Comparison of ENCODE assay signal across 15 cellular contexts in the genomic region with DNA sequence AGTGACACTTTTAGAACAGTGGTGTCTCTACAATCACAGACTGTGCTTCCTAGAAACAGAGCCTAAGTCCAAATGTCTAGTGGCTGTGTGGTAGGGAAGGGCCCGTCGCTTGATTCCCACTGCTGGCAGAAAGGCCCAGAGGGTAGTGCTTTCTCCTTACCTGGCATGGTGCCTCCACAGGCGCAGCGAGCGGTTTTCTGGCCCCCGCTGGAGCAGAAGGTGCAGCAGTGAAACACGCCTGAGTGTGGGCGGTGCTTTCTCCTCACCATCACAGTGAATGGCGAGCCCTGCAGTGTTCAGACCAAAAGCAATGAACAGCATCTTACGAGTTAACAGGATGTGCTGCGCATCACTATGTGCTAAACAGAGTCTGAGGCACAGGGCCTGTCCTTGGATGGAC. TPM values are rescaled to one million over a fixed set of nuclear protein-coding genes. Genes with fewer than 3 reads are reported as not detected.
DNase-seq lines count a peak whose midpoint lies in the region; ATAC-seq and TF ChIP-seq lines count a peak whose summit lies in the region.
"Had no signal": no experiment of that assay in that cellular context is flagged by ENCODE, and none has a peak within 500 bp of the region (broad histone marks: within the 10 kb centered on the region; RNA-seq: fewer than 3 reads in every experiment).

No MANE protein-coding gene starts in this region.

- H3K4me3 Mint-ChIP-seq in activated naive CD4-positive, alpha-beta T cell treated with anti-CD3 and anti-CD28 coated beads, Interleukin-2, amount 50 U/mL, for 24 hours: no peak overlapping the region
- no peak overlapping the region for H3K4me3 Mint-ChIP-seq in WTC11

- H3K27me3 Mint-ChIP-seq in activated naive CD4-positive, alpha-beta T cell treated with anti-CD3 and anti-CD28 coated beads, Interleukin-2, amount 50 U/mL, for 24 hours: peaks cover 2% of the 10 kb centered on the region
- H3K27me3 Mint-ChIP-seq in WTC11 (ENCODE audit: low read depth): no peaks in the 10 kb centered on the region

- peak; percentile 22; the same call in 1 of the 2 replicates for ATAC-seq in WTC11
- no peak for ATAC-seq in GM18519 (IDR thresholded peaks at IDR 0.05; ENCODE audit: low FRiP score, unreplicated experiment)
- ATAC-seq in HG03175 (IDR thresholded peaks at IDR 0.05; ENCODE audit: unreplicated experiment): no peak
- ATAC-seq: A549, HCT116 had no signal

- POLR2A ChIA-PET in WTC11 (lab: Charles Lee): no interaction called here

- H3K36me3 Mint-ChIP-seq in activated naive CD4-positive, alpha-beta T cell treated with anti-CD3 and anti-CD28 coated beads, Interleukin-2, amount 50 U/mL, for 24 hours: no peaks in the 10 kb centered on the region
- peaks cover 57% of the 10 kb centered on the region for H3K36me3 Mint-ChIP-seq in WTC11

- H3K4me1 Mint-ChIP-seq in activated naive CD4-positive, alpha-beta T cell treated with anti-CD3 and anti-CD28 coated beads, Interleukin-2, amount 50 U/mL, for 24 hours: peaks cover 21% of the 10 kb centered on the region
- peaks cover 7% of the 10 kb centered on the region for H3K4me1 Mint-ChIP-seq in WTC11

- no peak for DNase-seq in activated naive CD4-positive, alpha-beta T cell treated with Interleukin-2 at 50 U/mL for 16 hours
- DNase-seq in WTC11 (ENCODE audit: low spot score): no peak
- peak; percentile 53 for DNase-seq in inferior parietal cortex (ENCODE audit: extremely low spot score)
- peak; percentile 48 for DNase-seq in superior temporal gyrus (ENCODE audit: extremely low spot score)
- DNase-seq in HPDE6-E6E7 (ENCODE audit: extremely low spot score): no peak
- DNase-seq: Karpas-422, MG63, NCI-H1092, NCI-H1930, NCI-H524 had no signal

- CTCF ChIA-PET in WTC11 (lab: Charles Lee): interaction anchor here (0.7 to 1.6 kb wide), 3 partner anchors 16 to 172 kb away, joined by 4 to 5 read pairs (median 4); no protein-coding TSS in a partner anchor

- no peak for TF ChIP-seq CTCF in WTC11 (IDR thresholded peaks at IDR 0.05)

- no peaks in the 10 kb centered on the region for H3K9me3 Mint-ChIP-seq in activated naive CD4-positive, alpha-beta T cell treated with anti-CD3 and anti-CD28 coated beads, Interleukin-2, amount 50 U/mL, for 24 hours
- no peaks in the 10 kb centered on the region for H3K9me3 Mint-ChIP-seq in WTC11

- H3K27ac Mint-ChIP-seq in activated naive CD4-positive, alpha-beta T cell treated with anti-CD3 and anti-CD28 coated beads, Interleukin-2, amount 50 U/mL, for 24 hours: peak overlapping the region; percentile 2
- no peak overlapping the region for H3K27ac Mint-ChIP-seq in WTC11

TF ChIP-seq in WTC11, 78 proteins besides CTCF, POLR2A, EP300 and RAD21:
- no peak for TF ChIP-seq RORB (CRISPR knock-in tag; IDR thresholded peaks at IDR 0.05)
- no peak for TF ChIP-seq NR3C1 (CRISPR knock-in tag; conservative IDR thresholded peaks at IDR 0.05; ENCODE audit: low read depth)
- no peak for TF ChIP-seq ETV6 (CRISPR knock-in tag; IDR thresholded peaks at IDR 0.05)
- TF ChIP-seq ZNF121 (CRISPR knock-in tag; IDR thresholded peaks at IDR 0.05): no peak
- TF ChIP-seq FOXK1 (CRISPR knock-in tag; IDR thresholded peaks at IDR 0.05): no peak
- TF ChIP-seq TP53 (CRISPR knock-in tag; IDR thresholded peaks at IDR 0.05): no peak
- no peak for TF ChIP-seq E2F4 (CRISPR knock-in tag; IDR thresholded peaks at IDR 0.05; ENCODE audit: borderline replicate concordance, low read depth)
- TF ChIP-seq EMX1 (CRISPR knock-in tag; IDR thresholded peaks at IDR 0.05): no peak
- no peak for TF ChIP-seq E2F1 (CRISPR knock-in tag; IDR thresholded peaks at IDR 0.05)
- TF ChIP-seq, protein P1, sequence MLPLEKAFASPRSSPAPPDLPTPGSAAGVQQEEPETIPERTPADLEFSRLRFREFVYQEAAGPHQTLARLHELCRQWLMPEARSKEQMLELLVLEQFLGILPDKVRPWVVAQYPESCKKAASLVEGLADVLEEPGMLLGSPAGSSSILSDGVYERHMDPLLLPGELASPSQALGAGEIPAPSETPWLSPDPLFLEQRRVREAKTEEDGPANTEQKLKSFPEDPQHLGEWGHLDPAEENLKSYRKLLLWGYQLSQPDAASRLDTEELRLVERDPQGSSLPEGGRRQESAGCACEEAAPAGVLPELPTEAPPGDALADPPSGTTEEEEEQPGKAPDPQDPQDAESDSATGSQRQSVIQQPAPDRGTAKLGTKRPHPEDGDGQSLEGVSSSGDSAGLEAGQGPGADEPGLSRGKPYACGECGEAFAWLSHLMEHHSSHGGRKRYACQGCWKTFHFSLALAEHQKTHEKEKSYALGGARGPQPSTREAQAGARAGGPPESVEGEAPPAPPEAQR (CRISPR knock-in tag; IDR thresholded peaks at IDR 0.05): no peak
- no peak for TF ChIP-seq OVOL2 (CRISPR knock-in tag; IDR thresholded peaks at IDR 0.05; ENCODE audit: borderline replicate concordance)
- TF ChIP-seq NFATC4 (CRISPR knock-in tag; IDR thresholded peaks at IDR 0.05): no peak
- TF ChIP-seq ZNF396 (CRISPR knock-in tag; IDR thresholded peaks at IDR 0.05; ENCODE audit: borderline replicate concordance): no peak
- TF ChIP-seq NR2C2 (CRISPR knock-in tag; IDR thresholded peaks at IDR 0.05): no peak
- TF ChIP-seq ZNF416 (CRISPR knock-in tag; IDR thresholded peaks at IDR 0.05): no peak
- TF ChIP-seq, protein P2, sequence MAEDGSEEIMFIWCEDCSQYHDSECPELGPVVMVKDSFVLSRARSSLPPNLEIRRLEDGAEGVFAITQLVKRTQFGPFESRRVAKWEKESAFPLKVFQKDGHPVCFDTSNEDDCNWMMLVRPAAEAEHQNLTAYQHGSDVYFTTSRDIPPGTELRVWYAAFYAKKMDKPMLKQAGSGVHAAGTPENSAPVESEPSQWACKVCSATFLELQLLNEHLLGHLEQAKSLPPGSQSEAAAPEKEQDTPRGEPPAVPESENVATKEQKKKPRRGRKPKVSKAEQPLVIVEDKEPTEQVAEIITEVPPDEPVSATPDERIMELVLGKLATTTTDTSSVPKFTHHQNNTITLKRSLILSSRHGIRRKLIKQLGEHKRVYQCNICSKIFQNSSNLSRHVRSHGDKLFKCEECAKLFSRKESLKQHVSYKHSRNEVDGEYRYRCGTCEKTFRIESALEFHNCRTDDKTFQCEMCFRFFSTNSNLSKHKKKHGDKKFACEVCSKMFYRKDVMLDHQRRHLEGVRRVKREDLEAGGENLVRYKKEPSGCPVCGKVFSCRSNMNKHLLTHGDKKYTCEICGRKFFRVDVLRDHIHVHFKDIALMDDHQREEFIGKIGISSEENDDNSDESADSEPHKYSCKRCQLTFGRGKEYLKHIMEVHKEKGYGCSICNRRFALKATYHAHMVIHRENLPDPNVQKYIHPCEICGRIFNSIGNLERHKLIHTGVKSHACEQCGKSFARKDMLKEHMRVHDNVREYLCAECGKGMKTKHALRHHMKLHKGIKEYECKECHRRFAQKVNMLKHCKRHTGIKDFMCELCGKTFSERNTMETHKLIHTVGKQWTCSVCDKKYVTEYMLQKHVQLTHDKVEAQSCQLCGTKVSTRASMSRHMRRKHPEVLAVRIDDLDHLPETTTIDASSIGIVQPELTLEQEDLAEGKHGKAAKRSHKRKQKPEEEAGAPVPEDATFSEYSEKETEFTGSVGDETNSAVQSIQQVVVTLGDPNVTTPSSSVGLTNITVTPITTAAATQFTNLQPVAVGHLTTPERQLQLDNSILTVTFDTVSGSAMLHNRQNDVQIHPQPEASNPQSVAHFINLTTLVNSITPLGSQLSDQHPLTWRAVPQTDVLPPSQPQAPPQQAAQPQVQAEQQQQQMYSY (CRISPR knock-in tag; IDR thresholded peaks at IDR 0.05): no peak
- TF ChIP-seq ZMAT4 (CRISPR knock-in tag; IDR thresholded peaks at IDR 0.05): no peak

RNA-seq across cellular contexts. Expression of gene TRIM45, which starts 8.3 kb away (rescaled TPM):
- total RNA-seq in WTC11 (2021): 11.8 to 17.7 TPM (median 15.7 TPM) in 3 replicates

RNA-seq across cellular contexts. Expression of gene TTF2, which starts 53.1 kb away (rescaled TPM):
- 78.9 to 88.8 TPM (median 79.1 TPM) in 3 replicates for total RNA-seq in WTC11 (2021)

Comparison
In these comparisons a context has a peak if more than half of its experiments do, and no peak if none do; other contexts are left out.
1. DNase-seq: peak in inferior parietal cortex (single experiment) and superior temporal gyrus (single experiment); none in activated naive CD4-positive, alpha-beta T cell treated with Interleukin-2 at 50 U/mL for 16 hours (single experiment), WTC11 (single experiment) and HPDE6-E6E7 (single experiment).